9 cellular contexts compared by ENCODE assay signal in genomic region chr14:94394594-94395305, GRCh38. TPM values are rescaled to one million over a fixed set of nuclear protein-coding genes. Genes with fewer than 3 reads are reported as not detected.
DNase-seq lines count a peak whose midpoint lies in the region; ATAC-seq and TF ChIP-seq lines count a peak whose summit lies in the region.
"Had no signal": no experiment of that assay in that cellular context is flagged by ENCODE, and none has a peak within 500 bp of the region (broad histone marks: within the 10 kb centered on the region; RNA-seq: fewer than 3 reads in every experiment).

No MANE protein-coding gene starts in this region.

- H3K4me3 ChIP-seq in breast epithelium: no peak overlapping the region
- H3K4me3 ChIP-seq in left lung: no peak overlapping the region
- no peak overlapping the region for H3K4me3 ChIP-seq in upper lobe of right lung

- DNase-seq in MCF 10A (ENCODE audit: unreplicated experiment): peak; percentile 88
- no peak for DNase-seq in breast epithelium (ENCODE audit: low spot score in 2 of 2)
- DNase-seq in left lung: peak in 1 of 2 donors; percentile 79
- DNase-seq in upper lobe of right lung: no peak
- no peak for DNase-seq in NCI-H1436 (lab: John Stamatoyannopoulos, UW)
- no peak for DNase-seq in dermis blood vessel endothelial cell

- H3K9me3 ChIP-seq in breast epithelium: no peaks in the 10 kb centered on the region
- H3K9me3 ChIP-seq in left lung: no peaks in the 10 kb centered on the region
- no peaks in the 10 kb centered on the region for H3K9me3 ChIP-seq in upper lobe of right lung

- POLR2A ChIA-PET in MCF 10A (lab: Yijun Ruan, JAX): no interaction called here

- no peaks in the 10 kb centered on the region for H3K9me3 Mint-ChIP-seq in MCF 10A (ENCODE audit: unreplicated experiment)

- no peak for TF ChIP-seq POLR2A in breast epithelium (IDR thresholded peaks at IDR 0.05)

- H3K36me3 ChIP-seq in breast epithelium: no peaks in the 10 kb centered on the region
- no peaks in the 10 kb centered on the region for H3K36me3 ChIP-seq in left lung
- H3K36me3 ChIP-seq in upper lobe of right lung: no peaks in the 10 kb centered on the region

- CTCF ChIA-PET in MCF 10A (lab: Yijun Ruan, JAX): interaction anchor here (0.6 to 1.0 kb wide), 3 partner anchors 15 to 393 kb away, joined by 3 read pairs; no protein-coding TSS in a partner anchor

- no peaks in the 10 kb centered on the region for H3K27me3 ChIP-seq in breast epithelium
- H3K27me3 ChIP-seq in left lung: no peaks in the 10 kb centered on the region
- no peaks in the 10 kb centered on the region for H3K27me3 ChIP-seq in upper lobe of right lung

- no peak for TF ChIP-seq CTCF in MCF 10A (IDR thresholded peaks at IDR 0.05; ENCODE audit: unreplicated experiment)
- TF ChIP-seq CTCF in breast epithelium (IDR thresholded peaks at IDR 0.05): no peak
- TF ChIP-seq CTCF in left lung (IDR thresholded peaks at IDR 0.05): no peak
- TF ChIP-seq CTCF in upper lobe of right lung (IDR thresholded peaks at IDR 0.05): no peak

- no peak overlapping the region for H3K4me3 Mint-ChIP-seq in MCF 10A (ENCODE audit: unreplicated experiment)

- H3K27me3 Mint-ChIP-seq in MCF 10A (ENCODE audit: insufficient read depth, unreplicated experiment): no peaks in the 10 kb centered on the region

- WGBS in adipose tissue, 3 donors: 41 to 44% (median 42%) methylated on average over 11 of the region's 11 CpGs

- H3K27ac ChIP-seq in breast epithelium (peak overlapping the region in 1 of 2 donors; percentile 32), adipose tissue (ENCODE audit: low read depth, low read length) (peak overlapping the region; percentile 21), left lung (peak overlapping the region; percentile 35 to 93), upper lobe of right lung (peak overlapping the region; percentile 49)

- no peaks in the 10 kb centered on the region for H3K36me3 Mint-ChIP-seq in MCF 10A (ENCODE audit: insufficient read depth, unreplicated experiment)

- peaks cover 42% of the 10 kb centered on the region for H3K4me1 Mint-ChIP-seq in MCF 10A (ENCODE audit: insufficient read depth, unreplicated experiment)

- H3K4me1 ChIP-seq in breast epithelium: no peaks in the 10 kb centered on the region
- peaks cover 5 to 66% of the 10 kb centered on the region in 2 donors for H3K4me1 ChIP-seq in left lung
- H3K4me1 ChIP-seq in upper lobe of right lung: peaks cover 29% of the 10 kb centered on the region

- no peak overlapping the region for H3K27ac Mint-ChIP-seq in MCF 10A (ENCODE audit: low read depth, unreplicated experiment)

- no TSS peak for BruUV-seq in MCF 10A (replicated peaks; lab: Mats Ljungman, UMichigan)

- intact Hi-C loops in MCF 10A (cut with micrococcal nuclease): no loop called here
- intact Hi-C loops in breast epithelium (cut with DNase I; ENCODE audit: low total_unique reads): no loop called here
- intact Hi-C loops in left lung (cut with DNase I): no loop called here
- intact Hi-C loops in upper lobe of right lung (cut with DNase I): no loop called here

- ATAC-seq in left lung (peak; percentile 2), upper lobe of right lung (peak; percentile 48), HG03039 (IDR thresholded peaks at IDR 0.05; ENCODE audit: unreplicated experiment) (no peak)

RNA-seq across cellular contexts. Expression of gene SERPINA1, which starts 6.3 kb away (rescaled TPM):
- total RNA-seq in MCF 10A (2022): 38.1 and 42.5 TPM in 2 replicates
- 100 to 1,000 TPM in 1 of 3 donors, 10 to 100 TPM in 1, 1 to 10 TPM in 1; 7.5 to 200 (median 42.6) TPM for total RNA-seq in breast epithelium
- 10 to 100 TPM; 37.5 to 56.2 (median 50.9) TPM for polyA plus RNA-seq in adipose tissue
- total RNA-seq in left lung: 1,000 to 10,000 TPM; 1,065 to 1,514 TPM
- total RNA-seq in upper lobe of right lung: 1,017 TPM
- 0.23 and 0.51 TPM in 2 replicates for total RNA-seq in dermis blood vessel endothelial cell

RNA-seq across cellular contexts. Expression of gene SERPINA2, which starts 28.3 kb away (rescaled TPM):
- total RNA-seq in MCF 10A (2022) (not detected in 2 replicates), breast epithelium (not detected), left lung (not detected), upper lobe of right lung (not detected), dermis blood vessel endothelial cell (not detected in 2 replicates)
- polyA plus RNA-seq in adipose tissue: not detected
- total RNA-seq: HT-29 had no signal

RNA-seq across cellular contexts. Expression of gene SERPINA11, which starts 57.9 kb away (rescaled TPM):
- total RNA-seq in MCF 10A (2022) (not detected in 2 replicates), breast epithelium (1 to 10 TPM in 1 of 3 donors, under 1 TPM in 1, not detected in 1; 0.73 to 2.9 TPM), left lung (not detected), upper lobe of right lung (not detected), dermis blood vessel endothelial cell (not detected in 2 replicates)
- polyA plus RNA-seq in adipose tissue: not detected
- total RNA-seq: HT-29 had no signal
